In genomic region chr13:79915386-79915785, GRCh38 we compare ENCODE assay signal across 16 cellular contexts.
"Had no signal": no experiment of that assay in that cellular context is flagged by ENCODE, and none has a peak within 500 bp of the region (broad histone marks: within the 10 kb centered on the region; RNA-seq: fewer than 3 reads in every experiment).

No MANE protein-coding gene starts in this region.

- ATAC-seq: activated naive CD4-positive, alpha-beta T cell treated with anti-CD3 and anti-CD28 coated beads, Interleukin-2, amount 50 U/mL, for 72 hours; heart right ventricle; left ventricle myocardium superior; mucosa of descending colon; naive thymus-derived CD4-positive, alpha-beta T cell had no signal

- H3K4me1 Mint-ChIP-seq: immature natural killer cell; memory B cell; naive thymus-derived CD4-positive, alpha-beta T cell had no signal

- H3K4me3 Mint-ChIP-seq: activated T-helper 1 cell treated with anti-CD3 and anti-CD28 coated beads, Interleukin-12 subunit alpha, Interleukin-12 subunit beta, Interleukin-2, Interleukin-4 antibody, amounts not matched to agents 30 ng/mL and 10 ng/mL and 1 ng/mL, durations not matched to agents 14 hours and 24 hours and 36 hours; immature natural killer cell; memory B cell; naive thymus-derived CD4-positive, alpha-beta T cell had no signal

- H3K27ac Mint-ChIP-seq: activated naive CD4-positive, alpha-beta T cell treated with anti-CD3 and anti-CD28 coated beads, Interleukin-2, amount 50 U/mL, for 72 hours; activated T-helper 1 cell treated with anti-CD3 and anti-CD28 coated beads, Interleukin-12 subunit alpha, Interleukin-12 subunit beta, Interleukin-2, Interleukin-4 antibody, amounts not matched to agents 30 ng/mL and 10 ng/mL and 1 ng/mL, durations not matched to agents 14 hours and 24 hours and 36 hours; immature natural killer cell; memory B cell; naive thymus-derived CD4-positive, alpha-beta T cell had no signal

- H3K36me3 ChIP-seq: heart right ventricle, thyroid gland had no signal

- H3K27ac ChIP-seq: heart right ventricle, thyroid gland had no signal

- H3K9me3 ChIP-seq: mucosa of descending colon, thyroid gland had no signal

- H3K36me3 Mint-ChIP-seq: activated naive CD4-positive, alpha-beta T cell treated with anti-CD3 and anti-CD28 coated beads, Interleukin-2, amount 50 U/mL, for 72 hours; immature natural killer cell; memory B cell; naive thymus-derived CD4-positive, alpha-beta T cell had no signal

- H3K27me3 Mint-ChIP-seq: memory B cell; naive thymus-derived CD4-positive, alpha-beta T cell had no signal

- H3K4me3 ChIP-seq: heart right ventricle, mucosa of descending colon, thyroid gland had no signal

- H3K27me3 ChIP-seq: heart right ventricle, thyroid gland had no signal

- H3K9me3 Mint-ChIP-seq: activated T-helper 1 cell treated with anti-CD3 and anti-CD28 coated beads, Interleukin-12 subunit alpha, Interleukin-12 subunit beta, Interleukin-2, Interleukin-4 antibody, amounts not matched to agents 30 ng/mL and 10 ng/mL and 1 ng/mL, durations not matched to agents 14 hours and 24 hours and 36 hours; immature natural killer cell had no signal

- DNase-seq: activated CD4-positive, alpha-beta T cell treated with anti-CD3 and anti-CD28 coated beads, Interleukin-2, amount 50 U/mL, for 48 hours; activated gamma-delta T cell treated with Interleukin-2 at 50 U/mL for 16 hours; activated T-cell treated with anti-CD3 and anti-CD28 coated beads for 4 hours; effector CD4-positive, alpha-beta T cell; heart right ventricle; immature natural killer cell; kidney glomerular epithelial cell; left ventricle myocardium superior; mucosa of descending colon; naive thymus-derived CD4-positive, alpha-beta T cell; stimulated activated CD4-positive, alpha-beta T cell treated with anti-CD3 and anti-CD28 coated beads, Interleukin-2, amount 100 ng/mL, for 24 hours; stimulated activated naive CD4-positive, alpha-beta T cell treated with Interleukin-2 at 50 U/mL for 16 hours; thyroid gland had no signal
